1 cellular context compared by ENCODE assay signal in genomic region chr1:67716800-67717199, GRCh38.
TF ChIP-seq lines count a peak whose summit lies in the region.

No MANE protein-coding gene starts in this region.

TF ChIP-seq in HEK293, 187 proteins besides CTCF, POLR2A, EP300 and RAD21 (continued from another document):
- no peak for TF ChIP-seq ZNF211 (tag by site-specific recombination; IDR thresholded peaks at IDR 0.05; ENCODE audit: low read depth)
- no peak for TF ChIP-seq ZNF2 (tag by site-specific recombination; IDR thresholded peaks at IDR 0.05)
- TF ChIP-seq ZBTB20 (tag by site-specific recombination; IDR thresholded peaks at IDR 0.05), result peak; percentile 68
- TF ChIP-seq ZNF585B (tag by site-specific recombination; IDR thresholded peaks at IDR 0.05), result no peak
- TF ChIP-seq INSM2 (tag by site-specific recombination; IDR thresholded peaks at IDR 0.05), result no peak
- TF ChIP-seq ZNF692 (tag by site-specific recombination; IDR thresholded peaks at IDR 0.05), result peak; percentile 81
- TF ChIP-seq SP7 (tag by site-specific recombination; IDR thresholded peaks at IDR 0.05), result no peak
- TF ChIP-seq ZNF175 (tag by site-specific recombination; IDR thresholded peaks at IDR 0.05), result no peak
- TF ChIP-seq AEBP2 (tag by site-specific recombination; IDR thresholded peaks at IDR 0.05; ENCODE audit: borderline replicate concordance), result no peak
- no peak for TF ChIP-seq ZNF133 (tag by site-specific recombination; IDR thresholded peaks at IDR 0.05)
